In genomic region chr17:28897769-28898259, GRCh38 we compare ENCODE assay signal across 8 cellular contexts. TPM values are rescaled to one million over a fixed set of nuclear protein-coding genes. Genes with fewer than 3 reads are reported as not detected.
DNase-seq lines count a peak whose midpoint lies in the region; ATAC-seq, FAIRE-seq and TF ChIP-seq lines count a peak whose summit lies in the region.

No MANE protein-coding gene starts in this region.

- H3K27ac Mint-ChIP-seq in activated CD8-positive, alpha-beta T cell treated with anti-CD3 and anti-CD28 coated beads for 36 hours: peak overlapping the region; percentile 93

- ATAC-seq in activated CD8-positive, alpha-beta T cell treated with anti-CD3 and anti-CD28 coated beads for 36 hours: peak; percentile 20
- ATAC-seq in left ventricle myocardium superior: peak; percentile 7
- no peak for ATAC-seq in GM19328 (IDR thresholded peaks at IDR 0.05; ENCODE audit: unreplicated experiment)

- H3K9me3 ChIP-seq in small intestine (ENCODE audit: control insufficient read depth, low read depth): no peaks in the 10 kb centered on the region

- POLR2A ChIA-PET in activated CD8-positive, alpha-beta T cell treated with anti-CD3 and anti-CD28 coated beads for 36 hours (lab: Charles Lee): interaction anchor here (0.9 to 2.2 kb wide), 12 partner anchors 9 to 178 kb away, joined by 3 to 12 read pairs (median 5); partner anchors contain the start of gene RPL23A

- DNase-seq in NK-92 treated with Interleukin-12 subunit alpha and Interleukin-12 subunit beta, amount 100 ng/mL, for 24 hours (lab: John Stamatoyannopoulos, UW): peak; percentile 64
- DNase-seq in NK-92 (lab: John Stamatoyannopoulos, UW; ENCODE audit: unreplicated experiment): no peak
- DNase-seq in activated CD8-positive, alpha-beta T cell treated with anti-CD3 and anti-CD28 coated beads for 36 hours: peak; percentile 58
- no peak for DNase-seq in left ventricle myocardium superior
- DNase-seq in small intestine: no peak
- no peak for DNase-seq in H4 (ENCODE audit: low spot score)
- no peak for DNase-seq in NCI-H146 (lab: John Stamatoyannopoulos, UW)

- H3K27me3 ChIP-seq in small intestine (ENCODE audit: control insufficient read depth in 2 of 2, insufficient read depth in 2 of 2, low read length in 2 of 2): no peaks in the 10 kb centered on the region

- peaks cover 60% of the 10 kb centered on the region for H3K4me1 Mint-ChIP-seq in activated CD8-positive, alpha-beta T cell treated with anti-CD3 and anti-CD28 coated beads for 36 hours (ENCODE audit: low read depth)

- peaks cover 45% of the 10 kb centered on the region for H3K36me3 Mint-ChIP-seq in activated CD8-positive, alpha-beta T cell treated with anti-CD3 and anti-CD28 coated beads for 36 hours (ENCODE audit: low read depth)

- FAIRE-seq in small intestine (lab: Jason Lieb, UNC): no peak

- peaks cover 0 to 5% of the 10 kb centered on the region in 2 donors for H3K4me1 ChIP-seq in small intestine (ENCODE audit: control insufficient read depth in 2 of 2, insufficient read depth in 1 of 2, low read depth in 1 of 2, low read length in 1 of 2)

- intact Hi-C loops in activated CD8-positive, alpha-beta T cell treated with anti-CD3 and anti-CD28 coated beads for 36 hours (cut with micrococcal nuclease): no loop called here
- intact Hi-C loops in left ventricle myocardium superior (cut with micrococcal nuclease): no loop called here

- peak overlapping the region; percentile 81 to 90 for H3K4me3 ChIP-seq in small intestine (ENCODE audit: low read depth in 1 of 2, low read length in 2 of 2)

- no peak for TF ChIP-seq CTCF in activated CD8-positive, alpha-beta T cell treated with anti-CD3 and anti-CD28 coated beads for 36 hours (IDR thresholded peaks at IDR 0.05)

- CTCF ChIA-PET in activated CD8-positive, alpha-beta T cell treated with anti-CD3 and anti-CD28 coated beads for 36 hours (lab: Charles Lee): interaction anchor here (0.8 to 9.3 kb wide), 12 partner anchors 11 to 171 kb away, joined by 3 to 61 read pairs (median 5); partner anchors contain the start of gene TLCD1

- WGBS in small intestine, 3 donors: 1 to 4% (median 2%) methylated on average over 12 to 17 of the region's 17 CpGs

- H3K27ac ChIP-seq in small intestine (ENCODE audit: low read depth in 1 of 2, low read length in 1 of 2): peak overlapping the region; percentile 71 to 81

- no peaks in the 10 kb centered on the region for H3K36me3 ChIP-seq in small intestine (ENCODE audit: control insufficient read depth in 2 of 2, insufficient read depth in 2 of 2, low read length in 2 of 2)

- no peaks in the 10 kb centered on the region for H3K9me3 Mint-ChIP-seq in activated CD8-positive, alpha-beta T cell treated with anti-CD3 and anti-CD28 coated beads for 36 hours

- peak overlapping the region; percentile 94 for H3K4me3 Mint-ChIP-seq in activated CD8-positive, alpha-beta T cell treated with anti-CD3 and anti-CD28 coated beads for 36 hours

- no peaks in the 10 kb centered on the region for H3K27me3 Mint-ChIP-seq in activated CD8-positive, alpha-beta T cell treated with anti-CD3 and anti-CD28 coated beads for 36 hours

RNA-seq across cellular contexts. Expression of gene FLOT2, which starts 0.3 kb away (rescaled TPM):
- total RNA-seq in activated CD8-positive, alpha-beta T cell treated with anti-CD3 and anti-CD28 coated beads for 36 hours: 10 to 100 TPM; 59.7 to 60.1 TPM
- 108 TPM for total RNA-seq in left ventricle myocardium superior
- polyA plus RNA-seq in small intestine: 10 to 100 TPM; 19.9 to 48.7 (median 24.9) TPM
- total RNA-seq in H4 (2014; rRNA removed; shearing (Covaris generic)): 15.5 and 21.3 TPM in 2 replicates

RNA-seq across cellular contexts. Expression of gene DHRS13, which starts 5.1 kb away (rescaled TPM):
- 10 to 100 TPM; 37.3 to 38.2 TPM for total RNA-seq in activated CD8-positive, alpha-beta T cell treated with anti-CD3 and anti-CD28 coated beads for 36 hours
- total RNA-seq in left ventricle myocardium superior: 3.8 TPM
- polyA plus RNA-seq in small intestine: 10 to 100 TPM in 1 of 3 donors, 1 to 10 TPM in 2; 7.3 to 11.3 (median 7.6) TPM
- 12.3 and 16.1 TPM in 2 replicates for total RNA-seq in H4 (2014; rRNA removed; shearing (Covaris generic))

RNA-seq across cellular contexts. Expression of gene ERAL1, which starts 43.0 kb away (rescaled TPM):
- 10 to 100 TPM; 58.2 to 60.0 TPM for total RNA-seq in activated CD8-positive, alpha-beta T cell treated with anti-CD3 and anti-CD28 coated beads for 36 hours
- 34.1 TPM for total RNA-seq in left ventricle myocardium superior
- polyA plus RNA-seq in small intestine: 10 to 100 TPM; 38.5 to 46.7 (median 46.6) TPM
- 23.4 and 37.5 TPM in 2 replicates for total RNA-seq in H4 (2014; rRNA removed; shearing (Covaris generic))

RNA-seq across cellular contexts. Expression of gene PHF12, which starts 53.5 kb away (rescaled TPM):
- total RNA-seq in activated CD8-positive, alpha-beta T cell treated with anti-CD3 and anti-CD28 coated beads for 36 hours: 10 to 100 TPM; 45.7 to 52.6 TPM
- 20.4 TPM for total RNA-seq in left ventricle myocardium superior
- polyA plus RNA-seq in small intestine: 10 to 100 TPM in 2 of 3 donors, 1 to 10 TPM in 1; 6.5 to 15.2 (median 15.0) TPM
- total RNA-seq in H4 (2014; rRNA removed; shearing (Covaris generic)): 11.3 and 20.3 TPM in 2 replicates

RNA-seq across cellular contexts. Expression of gene FAM222B, which starts 55.2 kb away (rescaled TPM):
- 10 to 100 TPM; 14.7 to 15.2 TPM for total RNA-seq in activated CD8-positive, alpha-beta T cell treated with anti-CD3 and anti-CD28 coated beads for 36 hours
- 16.8 TPM for total RNA-seq in left ventricle myocardium superior
- polyA plus RNA-seq in small intestine: 10 to 100 TPM in 2 of 3 donors, 1 to 10 TPM in 1; 9.7 to 13.6 (median 13.2) TPM
- total RNA-seq in H4 (2014; rRNA removed; shearing (Covaris generic)): 3.6 and 4.1 TPM in 2 replicates

Comparison
In these comparisons a context has a peak if more than half of its experiments do, and no peak if none do; other contexts are left out.
1. DNase-seq: peak in NK-92 treated with Interleukin-12 subunit alpha and Interleukin-12 subunit beta, amount 100 ng/mL, for 24 hours (single experiment) and activated CD8-positive, alpha-beta T cell treated with anti-CD3 and anti-CD28 coated beads for 36 hours (single experiment); none in NK-92 (single experiment), left ventricle myocardium superior (single experiment), small intestine (single experiment), H4 (single experiment) and NCI-H146 (single experiment).